In the genomic region with DNA sequence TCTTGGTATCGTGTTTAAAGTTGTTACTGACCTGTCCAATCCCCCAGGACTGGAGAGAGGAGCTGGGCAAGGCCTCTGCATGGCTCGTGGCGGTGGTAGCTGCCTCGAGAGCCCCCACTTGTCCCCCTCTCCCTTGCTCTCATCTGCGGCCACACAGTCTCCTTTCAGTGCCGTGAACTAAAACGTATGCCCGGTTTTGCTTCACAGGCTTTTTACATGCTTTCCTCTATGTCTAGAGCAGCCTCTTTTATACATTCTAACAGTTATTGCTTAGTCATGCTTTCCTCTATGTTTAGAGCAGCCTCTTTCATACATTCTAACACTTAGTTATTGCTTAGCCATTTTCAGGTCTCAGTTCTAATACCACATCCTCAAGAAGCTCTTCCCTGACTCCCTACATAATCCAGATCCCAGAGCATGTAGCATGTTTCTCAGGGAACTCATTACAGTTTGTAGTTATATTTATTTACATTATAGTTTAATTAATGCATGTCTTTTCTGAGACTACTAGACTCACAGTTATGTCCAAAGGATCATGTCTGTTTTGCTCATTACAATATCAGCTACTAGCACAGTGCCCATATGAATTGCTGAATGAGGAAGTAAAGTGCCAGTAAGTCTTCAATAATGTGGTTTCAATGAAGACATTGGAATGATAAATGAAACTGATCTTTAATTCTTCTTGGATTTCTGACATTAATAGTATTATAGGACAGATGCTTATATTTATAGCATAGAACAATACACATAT, we compare ENCODE assay signal across 10 cellular contexts.
DNase-seq lines count a peak whose midpoint lies in the region; ATAC-seq and TF ChIP-seq lines count a peak whose summit lies in the region.
"Had no signal": no experiment of that assay in that cellular context is flagged by ENCODE, and none has a peak within 500 bp of the region (broad histone marks: within the 10 kb centered on the region; RNA-seq: fewer than 3 reads in every experiment).

No MANE protein-coding gene starts in this region.

- no peak overlapping the region for H4K5ac ChIP-seq in mesendoderm (ENCODE audit: low read length)

- no peaks in the 10 kb centered on the region for H3K36me3 ChIP-seq in PC-3 (ENCODE audit: low read depth, low read length)
- no peaks in the 10 kb centered on the region for H3K36me3 ChIP-seq in mesendoderm (ENCODE audit: control insufficient read depth, insufficient read depth, low read length)

- no peak overlapping the region for H2BK5ac ChIP-seq in mesendoderm (ENCODE audit: low read length)

- H2BK120ac ChIP-seq in mesendoderm (ENCODE audit: low read depth, low read length): peak overlapping the region; percentile 64

- no peak overlapping the region for H3K27ac Mint-ChIP-seq in T-helper 2 cell treated with Interferon-gamma antibody and Interleukin-4, amounts not matched to agents 5 μg/mL and 100 μg/mL, for 36 hours

- no peaks in the 10 kb centered on the region for H3K9me3 Mint-ChIP-seq in T-helper 2 cell treated with Interferon-gamma antibody and Interleukin-4, amounts not matched to agents 5 μg/mL and 100 μg/mL, for 36 hours

- H3K56ac ChIP-seq in mesendoderm (ENCODE audit: low read length): no peak overlapping the region

- CTCF ChIA-PET in PC-3 (lab: Charles Lee): no interaction called here
- CTCF ChIA-PET in GM10248 (lab: Yijun Ruan, JAX): no interaction called here

- no peak overlapping the region for H2AK5ac ChIP-seq in mesendoderm (ENCODE audit: low read length)

- H3K9me3 ChIP-seq in PC-3 (ENCODE audit: low read length): no peaks in the 10 kb centered on the region

- H3K9me2 ChIP-seq in PC-3 (replicated peaks; ENCODE audit: low read length): no peaks in the 10 kb centered on the region

- no peaks in the 10 kb centered on the region for H3F3A ChIP-seq in PC-3 (ENCODE audit: low read length, unreplicated experiment)

- H2AFZ ChIP-seq in PC-3 (ENCODE audit: low read length): peak overlapping the region; percentile 26; the same call in 1 of the 2 replicates

- H3K27ac ChIP-seq in PC-3 (ENCODE audit: low read length) (no peak overlapping the region), mesendoderm (ENCODE audit: low read depth, low read length) (no peak overlapping the region)

- H4K8ac ChIP-seq in mesendoderm (ENCODE audit: low read depth, low read length): peak overlapping the region; percentile 15

- no peaks in the 10 kb centered on the region for H3K27me3 Mint-ChIP-seq in T-helper 2 cell treated with Interferon-gamma antibody and Interleukin-4, amounts not matched to agents 5 μg/mL and 100 μg/mL, for 36 hours (ENCODE audit: low read depth)
- H3K27me3 Mint-ChIP-seq: memory B cell had no signal

- H3K79me1 ChIP-seq in mesendoderm (ENCODE audit: low read length): no peaks in the 10 kb centered on the region

- H3K4me1 Mint-ChIP-seq in T-helper 2 cell treated with Interferon-gamma antibody and Interleukin-4, amounts not matched to agents 5 μg/mL and 100 μg/mL, for 36 hours (ENCODE audit: low read depth): peaks cover 5% of the 10 kb centered on the region

- H3K9ac ChIP-seq in PC-3 (ENCODE audit: low read length): no peak overlapping the region
- no peak overlapping the region for H3K9ac ChIP-seq in mesendoderm (ENCODE audit: low read length)

- H3K4me2 ChIP-seq in PC-3 (ENCODE audit: low read length) (no peak overlapping the region), mesendoderm (ENCODE audit: low read length) (no peak overlapping the region)

- H3K79me2 ChIP-seq in PC-3 (ENCODE audit: low read length) (no peaks in the 10 kb centered on the region), mesendoderm (ENCODE audit: control insufficient read depth, insufficient read depth, low read length) (no peaks in the 10 kb centered on the region)

- H3K4me1 ChIP-seq in PC-3 (ENCODE audit: insufficient read depth, low read length) (no peaks in the 10 kb centered on the region), mesendoderm (ENCODE audit: control insufficient read depth, low read depth, low read length) (no peaks in the 10 kb centered on the region)

- TF ChIP-seq CTCF in PC-3 (conservative IDR thresholded peaks at IDR 0.05; ENCODE audit: low read depth, low read length) (no peak), GM10248 (IDR thresholded peaks at IDR 0.05; ENCODE audit: control extremely low read depth, extremely low read depth, low read depth, missing control alignments) (no peak)

- H3K4ac ChIP-seq in mesendoderm (ENCODE audit: low read depth, low read length): no peak overlapping the region

- no peak overlapping the region for H3K4me3 Mint-ChIP-seq in T-helper 2 cell treated with Interferon-gamma antibody and Interleukin-4, amounts not matched to agents 5 μg/mL and 100 μg/mL, for 36 hours
- H3K4me3 Mint-ChIP-seq: memory B cell had no signal

- H3K27me3 ChIP-seq in PC-3 (ENCODE audit: low read length): no peaks in the 10 kb centered on the region
- H3K27me3 ChIP-seq in mesendoderm (ENCODE audit: insufficient read depth, low read length, poor library complexity): no peaks in the 10 kb centered on the region

- ATAC-seq in GM21576 (IDR thresholded peaks at IDR 0.05; ENCODE audit: unreplicated experiment): peak; percentile 73
- no peak for ATAC-seq in PC-3

- peak overlapping the region; percentile 99 for H3K18ac ChIP-seq in mesendoderm (ENCODE audit: low read length)

- H3K4me3 ChIP-seq in PC-3 (ENCODE audit: low read length) (no peak overlapping the region), mesendoderm (ENCODE audit: low read length) (no peak overlapping the region)

- H3K36me3 Mint-ChIP-seq in T-helper 2 cell treated with Interferon-gamma antibody and Interleukin-4, amounts not matched to agents 5 μg/mL and 100 μg/mL, for 36 hours (ENCODE audit: low read depth): no peaks in the 10 kb centered on the region

- H4K20me1 ChIP-seq in PC-3 (ENCODE audit: low read length): no peaks in the 10 kb centered on the region

- POLR2A ChIA-PET in PC-3 (lab: Charles Lee; ENCODE audit: unreplicated experiment): interaction anchor here (0.8 kb wide), 1 partner anchor 55 kb away, joined by 15 read pairs; no protein-coding TSS in a partner anchor
- POLR2A ChIA-PET in GM10248 (lab: Yijun Ruan, JAX): no interaction called here

- WGBS in mesendoderm (ENCODE audit: extremely low coverage, insufficient coverage, low lambda C conversion rate): no CpG with 5 or more reads among the region's 8 CpGs

- intact Hi-C loops in PC-3 (cut with micrococcal nuclease): no loop called here

- no peak overlapping the region for H3K23ac ChIP-seq in mesendoderm (ENCODE audit: low read length)

- H2BK15ac ChIP-seq in mesendoderm (replicated peaks; ENCODE audit: low read depth): no peak overlapping the region

- BruUV-seq in PC-3 (replicated peaks; lab: Mats Ljungman, UMichigan): no TSS peak

- peak; percentile 18 for DNase-seq in GDM1 (lab: John Stamatoyannopoulos, UW)
- DNase-seq in PC-3: no peak
- DNase-seq in mesendoderm: no peak
- no peak for DNase-seq in DMS153 (lab: John Stamatoyannopoulos, UW)
- no peak for DNase-seq in T-helper 2 cell treated with Interferon-gamma antibody and Interleukin-4, amounts not matched to agents 5 μg/mL and 100 μg/mL, for 36 hours (ENCODE audit: low spot score)
- DNase-seq in activated CD4-positive, CD25-positive, alpha-beta regulatory T cell treated with anti-CD3 and anti-CD28 coated beads, Interleukin-2, amount 50 U/mL, for 72 hours: no peak
- no peak for DNase-seq in GM10248 (ENCODE audit: extremely low spot score)
- DNase-seq: NCI-H2081 had no signal
